Comparison of ENCODE assay signal across 10 cellular contexts in genomic region chr15:31471731-31472430, GRCh38.
DNase-seq lines count a peak whose midpoint lies in the region; TF ChIP-seq lines count a peak whose summit lies in the region.
"Had no signal": no experiment of that assay in that cellular context is flagged by ENCODE, and none has a peak within 500 bp of the region (broad histone marks: within the 10 kb centered on the region; RNA-seq: fewer than 3 reads in every experiment).

No MANE protein-coding gene starts in this region.

- peak overlapping the region; percentile 10 for H3K27ac ChIP-seq in CD8-positive, alpha-beta memory T cell (ENCODE audit: low read depth, low read length)
- H3K27ac ChIP-seq in coronary artery (peak overlapping the region; percentile 24 to 46), sigmoid colon (no peak overlapping the region)

- H3K36me3 Mint-ChIP-seq in CD8-positive, alpha-beta memory T cell, result peaks cover 0 to 2% (median 0%) of the 10 kb centered on the region in 3 donors

- H3K4me3 ChIP-seq in CD8-positive, alpha-beta memory T cell (ENCODE audit: low read length), result peak overlapping the region; percentile 37
- H3K4me3 ChIP-seq in coronary artery (no peak overlapping the region), sigmoid colon (no peak overlapping the region)

- no peaks in the 10 kb centered on the region for H3K36me3 ChIP-seq in CD8-positive, alpha-beta memory T cell (ENCODE audit: insufficient read depth, low read length)
- H3K36me3 ChIP-seq in sigmoid colon, result no peaks in the 10 kb centered on the region

- POLR2A ChIA-PET in CD8-positive, alpha-beta memory T cell (lab: Charles Lee), result interaction anchor here (0.9 to 5.5 kb wide), 5 partner anchors 11 to 110 kb away, joined by 3 to 31 read pairs (median 5); no protein-coding TSS in a partner anchor

- H3K4me1 Mint-ChIP-seq in CD8-positive, alpha-beta memory T cell, result peaks cover 48 to 73% (median 51%) of the 10 kb centered on the region in 3 donors

- 82 to 90% methylated on average over 7 of the region's 7 CpGs for WGBS in sigmoid colon, 2 donors

- peaks cover 48% of the 10 kb centered on the region for H3K4me1 ChIP-seq in CD8-positive, alpha-beta memory T cell (ENCODE audit: insufficient read depth, low read length)
- H3K4me1 ChIP-seq in sigmoid colon, result peaks cover 0 to 9% (median 0%) of the 10 kb centered on the region in 4 donors

- H3K27me3 ChIP-seq in CD8-positive, alpha-beta memory T cell (ENCODE audit: insufficient read depth, low read length, poor library complexity, severe bottlenecking), result no peaks in the 10 kb centered on the region
- no peaks in the 10 kb centered on the region for H3K27me3 ChIP-seq in sigmoid colon

- CTCF ChIA-PET in CD8-positive, alpha-beta memory T cell (lab: Charles Lee), result interaction anchor here (1.0 to 7.0 kb wide), 6 partner anchors 11 to 272 kb away, joined by 3 to 62 read pairs (median 20); no protein-coding TSS in a partner anchor

- TF ChIP-seq CTCF in coronary artery (IDR thresholded peaks at IDR 0.05) (no peak), sigmoid colon (IDR thresholded peaks at IDR 0.05) (no peak)

- no peak for DNase-seq in CD8-positive, alpha-beta memory T cell
- DNase-seq in NCI-H226 (peak; percentile 82), coronary artery (ENCODE audit: low spot score) (peak; percentile 46), non-pigmented ciliary epithelial cell (ENCODE audit: low read depth) (peak; percentile 84), RKO (ENCODE audit: low spot score) (no peak), 8988T (no peak), sigmoid colon (no peak)
- no peak for DNase-seq in effector CD8-positive, alpha-beta T cell (lab: John Stamatoyannopoulos, UW)
- DNase-seq: dermis blood vessel endothelial cell; stimulated activated naive CD8-positive, alpha-beta T cell treated with anti-CD3 and anti-CD28 coated beads, Interleukin-15, Interleukin-2, amounts not matched to agents 100 U/mL and 50 U/mL, for 24 hours had no signal

- H3K27me3 Mint-ChIP-seq in CD8-positive, alpha-beta memory T cell, result no peaks in the 10 kb centered on the region

- no peaks in the 10 kb centered on the region for H3K9me3 ChIP-seq in CD8-positive, alpha-beta memory T cell (ENCODE audit: low read length)
- no peaks in the 10 kb centered on the region for H3K9me3 ChIP-seq in sigmoid colon

- intact Hi-C loops in sigmoid colon (cut with DNase I), result no loop called here

- no peak for TF ChIP-seq EP300 in sigmoid colon (IDR thresholded peaks at IDR 0.05)

- H3K27ac Mint-ChIP-seq in CD8-positive, alpha-beta memory T cell, result peak overlapping the region; percentile 78 to 97 (median 94)

- no peaks in the 10 kb centered on the region for H3K9me3 Mint-ChIP-seq in CD8-positive, alpha-beta memory T cell

- TF ChIP-seq POLR2A in sigmoid colon (IDR thresholded peaks at IDR 0.05), result no peak

- peak overlapping the region in 5 of 7 donors; percentile 39 to 84 (median 78) for H3K4me3 Mint-ChIP-seq in CD8-positive, alpha-beta memory T cell

Comparison
In these comparisons a context has a peak if more than half of its experiments do, and no peak if none do; other contexts are left out.
1. DNase-seq: peak in NCI-H226 (single experiment), coronary artery (single experiment) and non-pigmented ciliary epithelial cell (single experiment); none in CD8-positive, alpha-beta memory T cell (0 of 5), RKO (single experiment), 8988T (single experiment), effector CD8-positive, alpha-beta T cell (single experiment) and sigmoid colon (single experiment).
2. H3K27ac ChIP-seq: peak in CD8-positive, alpha-beta memory T cell (single experiment) and coronary artery (2 of 2); none in sigmoid colon (0 of 4).